16 cellular contexts compared by ENCODE assay signal in the genomic region with DNA sequence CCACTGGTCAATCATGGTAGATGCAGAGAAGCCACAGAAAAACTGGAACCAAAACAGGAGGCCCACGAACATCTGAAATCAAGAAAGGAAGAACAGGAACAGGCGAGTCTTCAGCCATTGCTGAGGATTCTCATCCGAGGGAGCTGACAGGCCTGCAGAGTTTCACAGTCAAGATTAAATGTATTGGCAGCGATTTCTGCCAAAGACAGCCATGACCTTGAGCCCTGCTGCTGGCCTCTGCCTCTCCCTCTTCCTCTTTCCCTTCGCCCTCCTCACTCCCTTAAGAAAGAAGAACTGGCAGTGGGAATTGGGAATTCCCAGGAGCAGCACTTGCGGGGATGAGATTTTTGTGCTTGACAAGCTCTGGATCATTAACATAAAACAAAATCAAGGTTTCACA.
DNase-seq lines count a peak whose midpoint lies in the region; ATAC-seq and TF ChIP-seq lines count a peak whose summit lies in the region.
"Had no signal": no experiment of that assay in that cellular context is flagged by ENCODE, and none has a peak within 500 bp of the region (broad histone marks: within the 10 kb centered on the region; RNA-seq: fewer than 3 reads in every experiment).

No MANE protein-coding gene starts in this region.

- ATAC-seq in heart right ventricle, result peak in 5 of 8 donors; percentile 13 to 73 (median 49)
- ATAC-seq in left cardiac atrium, result no peak
- no peak for ATAC-seq in HG02884 (IDR thresholded peaks at IDR 0.05; ENCODE audit: unreplicated experiment)
- no peak for ATAC-seq in gastrocnemius medialis
- ATAC-seq: Panc1 had no signal

- H3K27me3 ChIP-seq in heart right ventricle (no peaks in the 10 kb centered on the region), left ventricle myocardium inferior (ENCODE audit: low read depth) (peaks cover 10% of the 10 kb centered on the region), spleen (replicated peaks in 1 of 7) (no peaks in the 10 kb centered on the region), gastrocnemius medialis (no peaks in the 10 kb centered on the region)
- H3K27me3 ChIP-seq: MG63 had no signal

- H3K27ac ChIP-seq in heart right ventricle (peak overlapping the region in 6 of 10 donors; percentile 9 to 32 (median 22)), left ventricle myocardium inferior (replicated peaks) (peak overlapping the region; percentile 61), spleen (peak overlapping the region in 6 of 8 donors; percentile 7 to 61 (median 47)), gastrocnemius medialis (peak overlapping the region in 2 of 4 donors; percentile 34 to 62)
- H3K27ac ChIP-seq: KMS-11 had no signal

- TF ChIP-seq CTCF in heart right ventricle (IDR thresholded peaks at IDR 0.05) (no peak), left ventricle myocardium inferior (IDR thresholded peaks at IDR 0.05; ENCODE audit: borderline replicate concordance) (no peak), spleen (IDR thresholded peaks at IDR 0.05 in 8 of 11, conservative IDR thresholded peaks at IDR 0.05 in 3 of 11) (no peak), gastrocnemius medialis (IDR thresholded peaks at IDR 0.05 in 4 of 5, conservative IDR thresholded peaks at IDR 0.05 in 1 of 5) (no peak)

- no peak overlapping the region for H3K4me3 ChIP-seq in heart right ventricle
- no peak overlapping the region for H3K4me3 ChIP-seq in left ventricle myocardium inferior
- no peak overlapping the region for H3K4me3 ChIP-seq in spleen
- no peak overlapping the region for H3K4me3 ChIP-seq in gastrocnemius medialis
- H3K4me3 ChIP-seq: MG63 had no signal

- DNase-seq in heart right ventricle (no peak), left cardiac atrium (no peak), left ventricle myocardium inferior (no peak), spleen (no peak), gastrocnemius medialis (no peak), Kasumi-1 (lab: John Stamatoyannopoulos, UW) (no peak), nucleus accumbens (lab: John Stamatoyannopoulos, UW) (no peak)
- DNase-seq: C1 segment of cervical spinal cord, DMS 273 treated with DMSO at 0.1 percent for 48 hours, MG63, NCI-H1092 treated with DMSO at 0.1 percent for 48 hours, NCI-H187 treated with DMSO at 0.1 percent for 48 hours, NCI-H510A had no signal

- WGBS in heart right ventricle, 2 donors, result 25 to 34% methylated on average over 6 of the region's 6 CpGs
- WGBS in spleen, 5 donors, result 54 to 74% (median 70%) methylated on average over 6 of the region's 6 CpGs

- H3K36me3 ChIP-seq in heart right ventricle, result peaks cover 0 to 9% (median 0%) of the 10 kb centered on the region in 9 donors
- H3K36me3 ChIP-seq in left ventricle myocardium inferior, result no peaks in the 10 kb centered on the region
- peaks cover 0 to 7% (median 0%) of the 10 kb centered on the region in 6 donors for H3K36me3 ChIP-seq in spleen
- no peaks in the 10 kb centered on the region for H3K36me3 ChIP-seq in gastrocnemius medialis
- H3K36me3 ChIP-seq: MG63 had no signal

- peaks cover 3 to 36% (median 23%) of the 10 kb centered on the region in 9 donors for H3K4me1 ChIP-seq in heart right ventricle
- peaks cover 28% of the 10 kb centered on the region for H3K4me1 ChIP-seq in left ventricle myocardium inferior
- H3K4me1 ChIP-seq in spleen, result peaks cover 0 to 31% (median 9%) of the 10 kb centered on the region in 6 donors
- peaks cover 21% of the 10 kb centered on the region in 2 donors for H3K4me1 ChIP-seq in gastrocnemius medialis

- TF ChIP-seq POLR2A in spleen (IDR thresholded peaks at IDR 0.05), result no peak
- no peak for TF ChIP-seq POLR2A in gastrocnemius medialis (IDR thresholded peaks at IDR 0.05)

- in situ Hi-C loops in gastrocnemius medialis (cut with MboI; ENCODE audit: low sequenced_read_pairs in 4 of 4), result no loop called here

- peaks cover 0 to 5% (median 0%) of the 10 kb centered on the region in 11 donors for H3K9me3 ChIP-seq in heart right ventricle
- H3K9me3 ChIP-seq in left ventricle myocardium inferior (replicated peaks), result no peaks in the 10 kb centered on the region
- peaks cover 0 to 11% (median 2%) of the 10 kb centered on the region in 8 donors for H3K9me3 ChIP-seq in spleen
- H3K9me3 ChIP-seq in gastrocnemius medialis, result no peaks in the 10 kb centered on the region
- H3K9me3 ChIP-seq: MG63 had no signal

- intact Hi-C loops in heart right ventricle (cut with DNase I) (loop anchor here in 1 of 10 donors (5.0 to 10.0 kb wide), 2 partner anchors 116 to 149 kb away; no protein-coding TSS in a partner anchor), left cardiac atrium (cut with DNase I) (no loop called here), left ventricle myocardium inferior (cut with micrococcal nuclease) (no loop called here), spleen (cut with DNase I; ENCODE audit: low total_unique reads) (no loop called here), gastrocnemius medialis (cut with DNase I; ENCODE audit: low total_unique reads) (no loop called here)

Comparison
In these comparisons a context has a peak if more than half of its experiments do, and no peak if none do; other contexts are left out.
1. ATAC-seq: peak in heart right ventricle (5 of 8); none in left cardiac atrium (0 of 2), HG02884 (single experiment) and gastrocnemius medialis (0 of 2).